ENCODE assay signal across 8 cellular contexts in genomic region chr16:17921357-17921978, GRCh38.
DNase-seq lines count a peak whose midpoint lies in the region; ATAC-seq and TF ChIP-seq lines count a peak whose summit lies in the region.

No MANE protein-coding gene starts in this region.

- DNase-seq in HT1080 (ENCODE audit: low read depth) (peak; percentile 42), T-helper 2 cell (peak in 4 of 5 experiments; percentile 11 to 57 (median 38)), T47D (ENCODE audit: low read depth in 1 of 2, low spot score in 1 of 2) (peak; percentile 9 to 59), neural crest cell (ENCODE audit: low read depth, low spot score) (peak; percentile 11), superior temporal gyrus (ENCODE audit: extremely low spot score) (no peak), cortex of kidney (lab: John Stamatoyannopoulos, UW) (no peak)

- H3K36me3 Mint-ChIP-seq in neural crest cell (ENCODE audit: low read depth) = peaks cover 6% of the 10 kb centered on the region

- no peak overlapping the region for H3K27ac Mint-ChIP-seq in neural crest cell (ENCODE audit: unreplicated experiment)

- peaks cover 28% of the 10 kb centered on the region for H3K9me3 Mint-ChIP-seq in neural crest cell

- TF ChIP-seq CTCF in GM12875 (IDR thresholded peaks at IDR 0.05; ENCODE audit: borderline replicate concordance, insufficient read depth, low read depth, low read length) (peak; percentile 78), neural crest cell (conservative IDR thresholded peaks at IDR 0.05) (peak; percentile 60)

- H3K4me1 Mint-ChIP-seq in neural crest cell = no peaks in the 10 kb centered on the region

- no peak for ATAC-seq in HG02571 (IDR thresholded peaks at IDR 0.05; ENCODE audit: unreplicated experiment)

- peaks cover 2% of the 10 kb centered on the region for H3K27me3 Mint-ChIP-seq in neural crest cell (ENCODE audit: low read depth)

- in situ Hi-C loops in T47D (cut with HindIII; ENCODE audit: low pct_unique_long_range_greater_than_20kb, low sequenced_read_pairs) = no loop called here

- no peak overlapping the region for H3K4me3 Mint-ChIP-seq in neural crest cell

- H3K4me3 ChIP-seq in GM12875 (ENCODE audit: low read depth, low read length) = no peak overlapping the region

Comparison
In these comparisons a context has a peak if more than half of its experiments do, and no peak if none do; other contexts are left out.
1. DNase-seq: peak in HT1080 (single experiment), T-helper 2 cell (4 of 5), T47D (2 of 2) and neural crest cell (single experiment); none in superior temporal gyrus (single experiment) and cortex of kidney (single experiment).